7 cellular contexts compared by ENCODE assay signal in the genomic region with DNA sequence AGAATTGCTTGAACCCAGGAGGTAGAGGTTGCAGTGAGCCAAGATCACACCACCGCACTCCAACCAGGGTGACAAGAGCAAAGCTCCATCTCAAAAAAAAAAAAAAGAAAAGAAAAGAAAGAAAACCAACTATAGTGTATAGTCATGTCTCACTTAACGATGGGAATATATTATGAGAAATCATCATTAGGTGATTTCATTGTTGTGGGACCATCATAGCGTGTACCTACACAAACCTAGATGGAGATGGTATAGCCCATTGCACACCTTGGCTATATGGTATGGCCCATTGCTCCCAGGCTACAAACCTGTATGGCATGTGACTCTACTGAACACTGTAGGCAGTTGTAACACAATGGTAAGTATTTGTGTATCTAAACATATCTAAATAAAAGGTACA.
"Had no signal": no experiment of that assay in that cellular context is flagged by ENCODE, and none has a peak within 500 bp of the region (broad histone marks: within the 10 kb centered on the region; RNA-seq: fewer than 3 reads in every experiment).

No MANE protein-coding gene starts in this region.

- FAIRE-seq: HepG2, HTR-8/SVneo had no signal

- ATAC-seq: HepG2 had no signal

- H3K9ac ChIP-seq: KMS-11 had no signal

- H3K4me2 ChIP-seq: KMS-11 had no signal

- DNase-seq: IMR-90, KBM-7, KG1 had no signal

- H3K27ac ChIP-seq: HL-60, KMS-11 had no signal
